In the genomic region with DNA sequence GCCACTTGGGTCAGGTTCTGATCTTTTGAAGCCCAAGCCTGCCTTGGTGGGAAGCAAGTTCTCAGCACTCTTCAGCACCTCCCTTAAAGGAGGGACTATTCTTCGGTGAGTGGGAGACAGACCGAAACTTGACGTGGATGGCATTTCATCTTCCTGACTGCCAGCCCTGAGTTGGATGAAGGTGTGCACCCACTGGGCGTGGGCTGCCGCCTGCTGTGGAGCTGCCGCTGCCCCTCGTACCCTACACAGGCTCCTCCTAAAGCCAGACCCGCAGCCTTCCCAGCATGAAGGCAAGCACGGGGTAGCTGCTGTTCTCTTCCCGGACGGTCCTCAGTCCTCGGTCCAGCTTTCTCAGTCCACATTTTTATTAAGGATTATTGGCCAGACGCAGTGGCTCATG, we compare ENCODE assay signal across 23 cellular contexts.
A peak's percentile ranks its signal among the peaks of the same experiment; 100 is the strongest.
DNase-seq lines count a peak whose midpoint lies in the region; ATAC-seq and TF ChIP-seq lines count a peak whose summit lies in the region.
"Had no signal": no experiment of that assay in that cellular context is flagged by ENCODE, and none has a peak within 500 bp of the region (broad histone marks: within the 10 kb centered on the region; RNA-seq: fewer than 3 reads in every experiment).

No MANE protein-coding gene starts in this region.

- H3K9me3 ChIP-seq in GM23248 (ENCODE audit: low read depth) (no peaks in the 10 kb centered on the region), fibroblast of lung (ENCODE audit: control insufficient read depth, insufficient read depth, low read depth, low read length) (no peaks in the 10 kb centered on the region), smooth muscle cell (replicated peaks; ENCODE audit: low read depth) (no peaks in the 10 kb centered on the region)
- H3K9me3 ChIP-seq: right atrium auricular region, tibial nerve had no signal

- H3K4me1 ChIP-seq in GM23248 (ENCODE audit: insufficient read depth), result peaks cover 70% of the 10 kb centered on the region
- H3K4me1 ChIP-seq in fibroblast of lung (ENCODE audit: control insufficient read depth, extremely low read depth, insufficient read depth, low read length), result peaks cover 36% of the 10 kb centered on the region
- peaks cover 42% of the 10 kb centered on the region for H3K4me1 ChIP-seq in smooth muscle cell (ENCODE audit: low read depth)

- H3K79me2 ChIP-seq in GM23248 (ENCODE audit: insufficient read depth), result peaks cover 91% of the 10 kb centered on the region
- peaks cover 75% of the 10 kb centered on the region for H3K79me2 ChIP-seq in fibroblast of lung (ENCODE audit: control insufficient read depth, insufficient read depth, low read length)
- H3K79me2 ChIP-seq in smooth muscle cell (ENCODE audit: low read depth), result peaks cover 81% of the 10 kb centered on the region

- POLR2A ChIA-PET in RWPE1 (lab: Yijun Ruan, JAX; ENCODE audit: low non-redundant PET), result interaction anchor here (0.7 kb wide), 1 partner anchor 19 kb away, joined by 7 read pairs; no protein-coding TSS in a partner anchor

- no peak overlapping the region for H2AFZ ChIP-seq in GM23248
- no peak overlapping the region for H2AFZ ChIP-seq in fibroblast of lung (ENCODE audit: low read length)
- H2AFZ ChIP-seq in smooth muscle cell (ENCODE audit: low read depth), result no peak overlapping the region

- CTCF ChIA-PET in RWPE1 (lab: Yijun Ruan, JAX), result interaction anchor here (1.6 kb wide), 1 partner anchor 250 kb away, joined by 3 read pairs; no protein-coding TSS in a partner anchor

- TF ChIP-seq CTCF in RWPE1 (conservative IDR thresholded peaks at IDR 0.05; ENCODE audit: low read depth) (no peak), fibroblast of lung (conservative IDR thresholded peaks at IDR 0.05 in 1 of 2, IDR thresholded peaks at IDR 0.05 in 1 of 2; ENCODE audit: low read depth in 1 of 2, low read length in 2 of 2) (no peak), smooth muscle cell (IDR thresholded peaks at IDR 0.05; ENCODE audit: borderline replicate concordance, insufficient read depth, poor library complexity, severe bottlenecking) (no peak)

- H3K4me3 ChIP-seq in GM23248 (no peak overlapping the region), fibroblast of lung (replicated peaks in 1 of 4; ENCODE audit: control extremely low read depth in 1 of 4, insufficient read depth in 1 of 4, low read depth in 3 of 4, low read length in 4 of 4) (no peak overlapping the region), smooth muscle cell (no peak overlapping the region)
- H3K4me3 ChIP-seq: right atrium auricular region, tibial nerve had no signal

- H3F3A ChIP-seq in GM23248 (ENCODE audit: insufficient read depth), result peaks cover 62% of the 10 kb centered on the region
- H3F3A ChIP-seq in smooth muscle cell (ENCODE audit: low read depth), result peaks cover 23% of the 10 kb centered on the region

- no peak overlapping the region for H3K4me2 ChIP-seq in GM23248 (ENCODE audit: unreplicated experiment)
- H3K4me2 ChIP-seq in fibroblast of lung (ENCODE audit: extremely low read depth, insufficient read depth, low read length), result no peak overlapping the region
- peak overlapping the region; percentile 33 for H3K4me2 ChIP-seq in smooth muscle cell

- no peaks in the 10 kb centered on the region for H3K9me2 ChIP-seq in GM23248 (ENCODE audit: insufficient read depth)

- H3K27me3 ChIP-seq in GM23248 (replicated peaks; ENCODE audit: insufficient read depth) (no peaks in the 10 kb centered on the region), fibroblast of lung (ENCODE audit: control insufficient read depth, insufficient read depth, low read length) (no peaks in the 10 kb centered on the region), smooth muscle cell (ENCODE audit: low read depth) (no peaks in the 10 kb centered on the region)
- H3K27me3 ChIP-seq: brain microvascular endothelial cell, right atrium auricular region, tibial nerve had no signal

- no peak for DNase-seq in GM23248
- DNase-seq in RWPE1 (ENCODE audit: low spot score), result no peak
- DNase-seq in fibroblast of lung (ENCODE audit: low read depth in 2 of 2), result no peak
- DNase-seq in smooth muscle cell (lab: John Stamatoyannopoulos, UW; ENCODE audit: unreplicated experiment), result no peak
- no peak for DNase-seq in NCI-H69 (lab: John Stamatoyannopoulos, UW)
- DNase-seq in SK-N-DZ (ENCODE audit: low spot score), result no peak
- DNase-seq: activated CD4-positive, alpha-beta T cell treated with anti-CD3 and anti-CD28 coated beads, Interleukin-2, amount 10 ng/mL, durations not matched to agents 7 days and 5 days; activated naive CD4-positive, alpha-beta T cell treated with anti-CD3 and anti-CD28 coated beads for 36 hours; activated T-cell treated with anti-CD3 and anti-CD28 coated beads, Interleukin-2, amount 50 U/mL, for 72 hours; amygdala; brain microvascular endothelial cell; DND-41; GF-D8; MV-4-11; NCI-H1436 treated with DMSO at 0.1 percent for 48 hours; NCI-H2107; NCI-H446 treated with DMSO at 0.1 percent for 48 hours; stimulated activated CD4-positive, alpha-beta T cell treated with anti-CD3 and anti-CD28 coated beads, Interleukin-1b, Interleukin-23, amount 100 ng/mL, for 48 hours; SW 1271 had no signal

- H4K20me1 ChIP-seq in GM23248 (ENCODE audit: insufficient read depth) (no peaks in the 10 kb centered on the region), fibroblast of lung (ENCODE audit: control insufficient read depth, extremely low read depth, insufficient read depth, low read length) (no peaks in the 10 kb centered on the region), smooth muscle cell (ENCODE audit: low read depth) (peaks cover 85% of the 10 kb centered on the region)

- peak overlapping the region; percentile 97 for H3K27ac ChIP-seq in GM23248
- H3K27ac ChIP-seq in RWPE1, result peak overlapping the region; percentile 48
- H3K27ac ChIP-seq in fibroblast of lung (ENCODE audit: insufficient read depth, low read length), result peak overlapping the region; percentile 19
- peak overlapping the region; percentile 92 for H3K27ac ChIP-seq in smooth muscle cell (ENCODE audit: low read depth)
- H3K27ac ChIP-seq: right atrium auricular region, tibial nerve, VCaP had no signal

- in situ Hi-C loops in GM23248 (cut with MboI), result loop anchor here (10.0 kb wide), 1 partner anchor 249 kb away; a partner anchor contains a TSS

- H3K9ac ChIP-seq in GM23248, result peak overlapping the region; percentile 61
- no peak overlapping the region for H3K9ac ChIP-seq in fibroblast of lung (ENCODE audit: insufficient read depth, low read length)
- no peak overlapping the region for H3K9ac ChIP-seq in smooth muscle cell (ENCODE audit: low read depth)

- WGBS in GM23248 (ENCODE audit: low coverage in 1 of 2, low lambda C conversion rate in 2 of 2, missing lambda C conversion rate in 2 of 2), 2 experiments, result 98% methylated on average over 13 of the region's 13 CpGs
- WGBS in smooth muscle cell (ENCODE audit: low lambda C conversion rate), result 94% methylated on average over 13 of the region's 13 CpGs

- no peak for ATAC-seq in HG03196 (IDR thresholded peaks at IDR 0.05; ENCODE audit: unreplicated experiment)
- ATAC-seq: activated T-cell treated with anti-CD3 and anti-CD28 coated beads, Interleukin-2, amount 50 U/mL, for 72 hours had no signal

- H3K36me3 ChIP-seq in GM23248 (ENCODE audit: low read depth) (no peaks in the 10 kb centered on the region), fibroblast of lung (ENCODE audit: control insufficient read depth, insufficient read depth, low read length) (no peaks in the 10 kb centered on the region), smooth muscle cell (ENCODE audit: low read depth) (no peaks in the 10 kb centered on the region)
- H3K36me3 ChIP-seq: right atrium auricular region had no signal

Comparison
In these comparisons a context has a peak if more than half of its experiments do, and no peak if none do; other contexts are left out.
1. H3K27ac ChIP-seq: peak in every context shown above with its lines; median percentile 97 in GM23248; 92 in smooth muscle cell; 48 in RWPE1; 19 in fibroblast of lung.